In the genomic region with DNA sequence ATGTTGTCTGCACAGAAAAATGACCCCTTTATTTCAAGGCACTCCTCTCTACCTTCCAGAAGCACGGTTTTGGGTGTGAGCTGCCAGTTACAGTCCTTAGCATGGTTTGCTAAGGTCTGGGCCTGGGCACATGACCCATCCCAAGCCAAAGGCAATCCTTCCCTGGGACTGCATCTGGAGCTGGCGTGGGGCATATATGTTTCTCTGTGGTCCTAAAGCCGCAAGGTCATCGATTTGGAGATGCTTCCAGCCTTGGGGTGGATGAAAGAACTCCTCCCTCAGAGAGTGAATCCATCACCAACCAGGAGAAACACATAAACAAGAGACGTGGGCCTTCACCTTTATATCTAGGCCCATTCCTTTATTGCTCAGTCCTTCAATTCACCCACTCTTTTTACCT, we compare ENCODE assay signal across 24 cellular contexts. TPM values are rescaled to one million over a fixed set of nuclear protein-coding genes. Genes with fewer than 3 reads are reported as not detected.
"Had no signal": no experiment of that assay in that cellular context is flagged by ENCODE, and none has a peak within 500 bp of the region (broad histone marks: within the 10 kb centered on the region; RNA-seq: fewer than 3 reads in every experiment).

No MANE protein-coding gene starts in this region.

- H3K27me3 Mint-ChIP-seq: activated CD4-positive, alpha-beta T cell treated with anti-CD3 and anti-CD28 coated beads, Interleukin-2, amount 10 ng/mL, durations not matched to agents 24 days and 14 days; activated T-helper 17 cell treated with anti-CD3 and anti-CD28 coated beads, Interleukin-2, amount 50 U/mL, for 72 hours had no signal

- H3K4me2 ChIP-seq: SK-N-SH had no signal

- H3K4me3 Mint-ChIP-seq: activated CD4-positive, alpha-beta T cell treated with anti-CD3 and anti-CD28 coated beads, Interleukin-2, amount 10 ng/mL, durations not matched to agents 24 days and 14 days; activated naive CD8-positive, alpha-beta T cell treated with anti-CD3 and anti-CD28 coated beads, Interleukin-2, amount 10 ng/mL, durations not matched to agents 7 days and 5 days; activated T-helper 17 cell treated with anti-CD3 and anti-CD28 coated beads, Interleukin-2, amount 50 U/mL, for 72 hours had no signal

- H3K9me3 ChIP-seq: adrenal gland, body of pancreas, Peyer's patch, SJCRH30, SK-N-SH had no signal

- DNase-seq: activated CD4-positive, alpha-beta T cell treated with anti-CD3 and anti-CD28 coated beads, Interleukin-2, amount 50 U/mL, for 48 hours; activated naive CD4-positive, alpha-beta T cell treated with anti-CD3 and anti-CD28 coated beads, Interleukin-2, amount 50 U/mL, for 16 hours; activated naive CD8-positive, alpha-beta T cell treated with anti-CD3 and anti-CD28 coated beads, Interleukin-2, amount 10 ng/mL, durations not matched to agents 7 days and 5 days; activated T-cell treated with anti-CD3 and anti-CD28 coated beads for 4 hours; activated T-cell treated with anti-CD3 and anti-CD28 coated beads, Interleukin-2, amount 50 U/mL, for 48 hours; adrenal gland; anterior cingulate cortex; body of pancreas; Kasumi-1; KBM-7; NCI-H1105 treated with DMSO at 0.1 percent for 48 hours; NCI-H1436 treated with DMSO at 0.1 percent for 48 hours; NCI-H187; NCI-H2081; NCI-H510A treated with DMSO at 0.1 percent for 48 hours; NCI-H69; Peyer's patch; Right ventricle myocardium superior; SJCRH30; SK-N-SH had no signal

- H3K27ac Mint-ChIP-seq: activated CD4-positive, alpha-beta T cell treated with anti-CD3 and anti-CD28 coated beads, Interleukin-2, amount 10 ng/mL, durations not matched to agents 24 days and 14 days; activated naive CD8-positive, alpha-beta T cell treated with anti-CD3 and anti-CD28 coated beads, Interleukin-2, amount 10 ng/mL, durations not matched to agents 7 days and 5 days; activated T-helper 17 cell treated with anti-CD3 and anti-CD28 coated beads, Interleukin-2, amount 50 U/mL, for 72 hours had no signal

- ATAC-seq: activated CD4-positive, CD25-positive, alpha-beta regulatory T cell treated with anti-CD3 and anti-CD28 coated beads, Interleukin-2, amount 50 U/mL, for 24 hours; activated T-helper 17 cell treated with anti-CD3 and anti-CD28 coated beads, Interleukin-2, amount 50 U/mL, for 72 hours; body of pancreas had no signal

- H3K27ac ChIP-seq: adrenal gland, body of pancreas, Peyer's patch, RWPE1, SJCRH30 had no signal

- H3K4me1 Mint-ChIP-seq: activated CD4-positive, alpha-beta T cell treated with anti-CD3 and anti-CD28 coated beads, Interleukin-2, amount 10 ng/mL, durations not matched to agents 24 days and 14 days; activated T-helper 17 cell treated with anti-CD3 and anti-CD28 coated beads, Interleukin-2, amount 50 U/mL, for 72 hours had no signal

- H3K4me3 ChIP-seq: adrenal gland, body of pancreas, Peyer's patch, SJCRH30 had no signal

- H3K9ac ChIP-seq: SK-N-SH had no signal

- H3K36me3 Mint-ChIP-seq: activated naive CD8-positive, alpha-beta T cell treated with anti-CD3 and anti-CD28 coated beads, Interleukin-2, amount 10 ng/mL, durations not matched to agents 7 days and 5 days had no signal

- H3K9me3 Mint-ChIP-seq: activated CD4-positive, alpha-beta T cell treated with anti-CD3 and anti-CD28 coated beads, Interleukin-2, amount 10 ng/mL, durations not matched to agents 24 days and 14 days; activated naive CD8-positive, alpha-beta T cell treated with anti-CD3 and anti-CD28 coated beads, Interleukin-2, amount 10 ng/mL, durations not matched to agents 7 days and 5 days; activated T-helper 17 cell treated with anti-CD3 and anti-CD28 coated beads, Interleukin-2, amount 50 U/mL, for 72 hours had no signal

- H3K27me3 ChIP-seq: adrenal gland, body of pancreas, Peyer's patch, SJCRH30 had no signal

- H3K36me3 ChIP-seq: adrenal gland, Peyer's patch, SJCRH30 had no signal

- H3K4me1 ChIP-seq: adrenal gland, Peyer's patch had no signal

RNA-seq across cellular contexts. Expression of gene IGFBP3, which starts 50.1 kb away (rescaled TPM):
- total RNA-seq: SJCRH30 had no signal
